ENCODE assay signal across 35 cellular contexts in the genomic region with DNA sequence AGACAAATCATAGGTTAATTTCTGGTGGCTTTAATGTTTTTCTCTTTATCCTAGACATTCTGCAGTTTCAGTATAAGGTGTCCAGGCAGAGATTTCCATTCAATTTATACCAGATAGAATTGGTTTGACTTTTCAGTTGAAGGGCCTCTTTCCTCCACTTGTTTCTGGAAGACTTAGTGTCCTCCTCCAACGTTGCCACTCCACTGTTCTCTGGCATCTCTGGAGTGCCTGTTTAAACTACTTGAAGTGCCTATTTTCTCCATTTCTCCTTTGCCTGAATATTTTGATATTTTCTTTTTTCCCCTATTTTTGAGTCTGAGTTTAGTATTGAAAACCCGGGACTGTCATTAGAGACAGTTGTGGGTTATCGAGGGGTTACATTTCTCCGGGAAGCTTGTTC. TPM values are rescaled to one million over a fixed set of nuclear protein-coding genes. Genes with fewer than 3 reads are reported as not detected.
DNase-seq lines count a peak whose midpoint lies in the region; TF ChIP-seq lines count a peak whose summit lies in the region.
"Had no signal": no experiment of that assay in that cellular context is flagged by ENCODE, and none has a peak within 500 bp of the region (broad histone marks: within the 10 kb centered on the region; RNA-seq: fewer than 3 reads in every experiment).

No MANE protein-coding gene starts in this region.

- H3K27me3 ChIP-seq in thyroid gland (no peaks in the 10 kb centered on the region), ascending aorta (no peaks in the 10 kb centered on the region)
- H3K27me3 ChIP-seq: BE2C; BLaER1; BLaER1 treated with 17β-estradiol and CSF1 and Interleukin-3, amounts not matched to agents 10 nM and 100 nM had no signal

- H3K27ac ChIP-seq in thyroid gland: peak overlapping the region; percentile 66 to 87 (median 84)
- H3K27ac ChIP-seq in ascending aorta: no peak overlapping the region
- H3K27ac ChIP-seq: 22Rv1; A549; BLaER1; BLaER1 treated with 17β-estradiol and CSF1 and Interleukin-3, amounts not matched to agents 10 nM and 100 nM; C4-2B had no signal

- peaks cover 65 to 71% of the 10 kb centered on the region in 2 donors for H3K4me1 ChIP-seq in thyroid gland
- H3K4me1 ChIP-seq in ascending aorta: no peaks in the 10 kb centered on the region
- H3K4me1 ChIP-seq: A549, BE2C had no signal

- TF ChIP-seq CTCF in nephron progenitor cell (IDR thresholded peaks at IDR 0.05) (no peak), thyroid gland (IDR thresholded peaks at IDR 0.05) (peak in 1 of 6 experiments; percentile 20), ascending aorta (IDR thresholded peaks at IDR 0.05) (no peak)

- peaks cover 24% of the 10 kb centered on the region for H3K27me3 Mint-ChIP-seq in nephron progenitor cell (ENCODE audit: low read depth, poor library complexity)
- H3K27me3 Mint-ChIP-seq: CD4-positive, alpha-beta T cell had no signal

- H3K4me3 ChIP-seq in thyroid gland (replicated peaks in 1 of 3) (no peak overlapping the region), ascending aorta (no peak overlapping the region)
- H3K4me3 ChIP-seq: A549; BLaER1; BLaER1 treated with 17β-estradiol and CSF1 and Interleukin-3, amounts not matched to agents 10 nM and 100 nM had no signal

- no peaks in the 10 kb centered on the region for H3K36me3 ChIP-seq in thyroid gland
- H3K36me3 ChIP-seq in ascending aorta: no peaks in the 10 kb centered on the region
- H3K36me3 ChIP-seq: BE2C; BLaER1; BLaER1 treated with 17β-estradiol and CSF1 and Interleukin-3, amounts not matched to agents 10 nM and 100 nM had no signal

- H3K9me3 ChIP-seq in thyroid gland: no peaks in the 10 kb centered on the region
- no peaks in the 10 kb centered on the region for H3K9me3 ChIP-seq in ascending aorta
- H3K9me3 ChIP-seq: A549; BE2C; BLaER1; BLaER1 treated with 17β-estradiol and CSF1 and Interleukin-3, amounts not matched to agents 10 nM and 100 nM; Caco-2 had no signal

- peaks cover 74% of the 10 kb centered on the region for H3K4me1 Mint-ChIP-seq in nephron progenitor cell
- H3K4me1 Mint-ChIP-seq: B cell; CD14-positive monocyte; CD4-positive, alpha-beta memory T cell; CD4-positive, CD25-positive, alpha-beta regulatory T cell; CD8-positive, alpha-beta memory T cell had no signal

- H3K4me3 Mint-ChIP-seq in nephron progenitor cell: no peak overlapping the region
- H3K4me3 Mint-ChIP-seq: B cell; CD14-positive monocyte; CD4-positive, alpha-beta memory T cell; CD4-positive, alpha-beta T cell; CD4-positive, CD25-positive, alpha-beta regulatory T cell; CD8-positive, alpha-beta memory T cell; CD8-positive, alpha-beta T cell had no signal

- no peaks in the 10 kb centered on the region for H3K36me3 Mint-ChIP-seq in nephron progenitor cell (ENCODE audit: low read depth)
- H3K36me3 Mint-ChIP-seq: CD14-positive monocyte; CD4-positive, alpha-beta memory T cell; CD4-positive, CD25-positive, alpha-beta regulatory T cell; CD8-positive, alpha-beta memory T cell; CD8-positive, alpha-beta T cell had no signal

- H3K9me3 Mint-ChIP-seq in nephron progenitor cell: no peaks in the 10 kb centered on the region
- H3K9me3 Mint-ChIP-seq: CD14-positive monocyte; CD4-positive, alpha-beta memory T cell; CD4-positive, alpha-beta T cell; CD8-positive, alpha-beta memory T cell; CD8-positive, alpha-beta T cell had no signal

- intact Hi-C loops in thyroid gland (cut with DNase I) (no loop called here), ascending aorta (cut with DNase I) (no loop called here)

- peak in 1 of 2 donors; percentile 16 for TF ChIP-seq POLR2A in thyroid gland (IDR thresholded peaks at IDR 0.05)

- 19 to 37% methylated on average over 4 of the region's 4 CpGs for WGBS in thyroid gland, 2 donors

- H3K27ac Mint-ChIP-seq in nephron progenitor cell: peak overlapping the region; percentile 36
- H3K27ac Mint-ChIP-seq: B cell; CD14-positive monocyte; CD4-positive, alpha-beta memory T cell; CD4-positive, alpha-beta T cell; CD4-positive, CD25-positive, alpha-beta regulatory T cell; CD8-positive, alpha-beta memory T cell; CD8-positive, alpha-beta T cell had no signal

- DNase-seq in DMS79 treated with DMSO at 0.1 percent for 48 hours (lab: John Stamatoyannopoulos, UW) (peak; percentile 26), DMS79 (lab: John Stamatoyannopoulos, UW) (no peak), nephron progenitor cell (no peak), thyroid gland (peak; percentile 71 to 72), germinal center (ENCODE audit: low spot score) (no peak), ascending aorta (ENCODE audit: low spot score in 2 of 2) (no peak)
- DNase-seq: 8988T; ACHN; AML-193; BE2C; C1 segment of cervical spinal cord; Caco-2; Calu3; CD4-positive, alpha-beta memory T cell; CD4-positive, alpha-beta T cell; CD4-positive, CD25-positive, alpha-beta regulatory T cell; CD8-positive, alpha-beta memory T cell; CD8-positive, alpha-beta T cell; COR-L47; DMS 273 treated with DMSO at 0.1 percent for 48 hours; DMS153; DMS53; DND-41; EL had no signal

RNA-seq across cellular contexts. Expression of a gene that starts 27.7 kb away (rescaled TPM):
- total RNA-seq in thyroid gland: 10 to 100 TPM; 10.5 to 89.5 (median 53.6) TPM
- not detected for total RNA-seq in ascending aorta
- total RNA-seq: A172, A673, B cell, Calu3, Daoy, G401 had no signal

Comparison
In these comparisons a context has a peak if more than half of its experiments do, and no peak if none do; other contexts are left out.
1. DNase-seq: peak in DMS79 treated with DMSO at 0.1 percent for 48 hours (single experiment) and thyroid gland (2 of 2); none in DMS79 (single experiment), nephron progenitor cell (single experiment), germinal center (single experiment) and ascending aorta (0 of 2).
2. H3K27ac ChIP-seq: peak in thyroid gland (3 of 3); none in ascending aorta (0 of 2).
3. RNA of a gene that starts 27.7 kb away (total RNA-seq): 10.5 to 89.5 TPM in thyroid gland; not detected in ascending aorta (single experiment); every median in the first group is over 10 times any median in the second.